16 cellular contexts compared by ENCODE assay signal in the genomic region with DNA sequence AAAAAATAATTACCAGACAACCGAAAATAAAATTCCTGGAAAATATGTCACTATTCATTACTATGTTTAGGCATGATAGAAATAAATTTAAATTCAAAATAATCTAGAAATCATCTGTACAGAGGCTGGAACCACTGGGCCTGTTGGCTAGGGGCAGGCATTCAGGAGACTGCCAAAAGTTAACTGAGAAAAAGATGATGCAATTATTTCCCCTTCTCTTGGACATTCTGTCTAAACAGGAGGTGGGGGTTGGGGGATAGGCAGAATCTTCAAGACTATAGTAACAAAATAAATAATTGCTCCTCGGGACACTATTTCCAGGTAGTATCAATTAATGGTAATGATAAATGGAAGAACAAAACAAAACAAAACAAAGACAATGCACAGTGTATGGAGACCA. TPM values are rescaled to one million over a fixed set of nuclear protein-coding genes. Genes with fewer than 3 reads are reported as not detected.
DNase-seq lines count a peak whose midpoint lies in the region; ATAC-seq, FAIRE-seq and TF ChIP-seq lines count a peak whose summit lies in the region.
"Had no signal": no experiment of that assay in that cellular context is flagged by ENCODE, and none has a peak within 500 bp of the region (broad histone marks: within the 10 kb centered on the region; RNA-seq: fewer than 3 reads in every experiment).

No MANE protein-coding gene starts in this region.

- H3K4me3 Mint-ChIP-seq in mesothelial cell of epicardium = no peak overlapping the region
- H3K4me3 Mint-ChIP-seq: activated CD4-positive, alpha-beta memory T cell treated with anti-CD3 and anti-CD28 coated beads, Interleukin-2, amount 10 ng/mL, durations not matched to agents 7 days and 5 days; nephron had no signal

- no peak overlapping the region for H3K4me3 ChIP-seq in fibroblast of lung (replicated peaks in 1 of 4; ENCODE audit: control extremely low read depth in 1 of 4, insufficient read depth in 1 of 4, low read depth in 3 of 4, low read length in 4 of 4)
- H3K4me3 ChIP-seq in pancreas = no peak overlapping the region

- H3K36me3 ChIP-seq in fibroblast of lung (ENCODE audit: control insufficient read depth, insufficient read depth, low read length) = no peaks in the 10 kb centered on the region
- H3K36me3 ChIP-seq in pancreas = no peaks in the 10 kb centered on the region

- TF ChIP-seq CTCF in fibroblast of lung (conservative IDR thresholded peaks at IDR 0.05 in 1 of 2, IDR thresholded peaks at IDR 0.05 in 1 of 2; ENCODE audit: low read depth in 1 of 2, low read length in 2 of 2) (no peak), pancreas (IDR thresholded peaks at IDR 0.05) (no peak), mesothelial cell of epicardium (IDR thresholded peaks at IDR 0.05; ENCODE audit: unreplicated experiment) (no peak)

- peaks cover 7% of the 10 kb centered on the region for H3K36me3 Mint-ChIP-seq in mesothelial cell of epicardium

- H4K20me1 ChIP-seq in fibroblast of lung (ENCODE audit: control insufficient read depth, extremely low read depth, insufficient read depth, low read length) = no peaks in the 10 kb centered on the region

- H3K9me3 ChIP-seq in fibroblast of lung (ENCODE audit: control insufficient read depth, insufficient read depth, low read depth, low read length) (no peaks in the 10 kb centered on the region), pancreas (no peaks in the 10 kb centered on the region)

- H3K79me2 ChIP-seq in fibroblast of lung (ENCODE audit: control insufficient read depth, insufficient read depth, low read length) = peaks cover 45% of the 10 kb centered on the region

- peaks cover 11% of the 10 kb centered on the region for H3K9me3 Mint-ChIP-seq in mesothelial cell of epicardium

- intact Hi-C loops in pancreas (cut with DNase I) = no loop called here

- H3K27me3 ChIP-seq in fibroblast of lung (ENCODE audit: control insufficient read depth, insufficient read depth, low read length) = no peaks in the 10 kb centered on the region
- H3K27me3 ChIP-seq in pancreas = no peaks in the 10 kb centered on the region

- FAIRE-seq in pancreas (lab: Jason Lieb, UNC) = no peak

- H3K27ac Mint-ChIP-seq in mesothelial cell of epicardium = no peak overlapping the region
- H3K27ac Mint-ChIP-seq: activated CD4-positive, alpha-beta memory T cell treated with anti-CD3 and anti-CD28 coated beads, Interleukin-2, amount 10 ng/mL, durations not matched to agents 7 days and 5 days; activated naive CD4-positive, alpha-beta T cell treated with anti-CD3 and anti-CD28 coated beads, Interleukin-2, amount 50 U/mL, for 72 hours; nephron had no signal

- 65 to 89% methylated on average over 2 of the region's 2 CpGs for WGBS in pancreas, 2 donors

- no peaks in the 10 kb centered on the region for H3K4me1 ChIP-seq in fibroblast of lung (ENCODE audit: control insufficient read depth, extremely low read depth, insufficient read depth, low read length)
- peaks cover 0 to 16% (median 0%) of the 10 kb centered on the region in 3 donors for H3K4me1 ChIP-seq in pancreas

- no peak overlapping the region for H3K27ac ChIP-seq in fibroblast of lung (ENCODE audit: insufficient read depth, low read length)
- no peak overlapping the region for H3K27ac ChIP-seq in pancreas

- DNase-seq in GM04504 (ENCODE audit: low read depth) (peak; percentile 10), OCI-M1 (lab: John Stamatoyannopoulos, UW) (peak; percentile 86), fibroblast of lung (ENCODE audit: low read depth in 2 of 2) (peak; percentile 44 to 77), pancreas (no peak), islet precursor cell (no peak), mesothelial cell of epicardium (ENCODE audit: low spot score in 2 of 2, unreplicated experiment in 2 of 2) (no peak)
- DNase-seq: activated CD4-positive, alpha-beta memory T cell treated with anti-CD3 and anti-CD28 coated beads, Interleukin-2, amount 10 ng/mL, durations not matched to agents 7 days and 5 days; NCI-H1092; NCI-H526; stimulated activated naive CD8-positive, alpha-beta T cell treated with anti-CD3 and anti-CD28 coated beads, Interleukin-15, Interleukin-2, amounts not matched to agents 100 U/mL and 50 U/mL, for 24 hours; SW 1271 had no signal

- no peak overlapping the region for H3K9ac ChIP-seq in fibroblast of lung (ENCODE audit: insufficient read depth, low read length)

- H2AFZ ChIP-seq in fibroblast of lung (ENCODE audit: low read length) = no peak overlapping the region

- no peaks in the 10 kb centered on the region for H3K27me3 Mint-ChIP-seq in mesothelial cell of epicardium (ENCODE audit: low read depth)
- H3K27me3 Mint-ChIP-seq: activated CD4-positive, alpha-beta memory T cell treated with anti-CD3 and anti-CD28 coated beads, Interleukin-2, amount 10 ng/mL, durations not matched to agents 7 days and 5 days had no signal

- peak in 3 of 4 donors; percentile 43 to 57 (median 47) for ATAC-seq in pancreas
- ATAC-seq in GM21737 (IDR thresholded peaks at IDR 0.05; ENCODE audit: unreplicated experiment) = no peak
- ATAC-seq in activated CD4-positive, CD25-positive, alpha-beta regulatory T cell treated with anti-CD3 and anti-CD28 coated beads, Interleukin-2, amount 50 U/mL, for 24 hours = no peak
- ATAC-seq: activated naive CD4-positive, alpha-beta T cell treated with anti-CD3 and anti-CD28 coated beads, Interleukin-2, amount 50 U/mL, for 72 hours; stimulated activated naive CD8-positive, alpha-beta T cell treated with anti-CD3 and anti-CD28 coated beads, Interleukin-15, Interleukin-2, amounts not matched to agents 100 U/mL and 50 U/mL, for 24 hours had no signal

- no peak overlapping the region for H3K4me2 ChIP-seq in fibroblast of lung (ENCODE audit: extremely low read depth, insufficient read depth, low read length)

- peaks cover 6% of the 10 kb centered on the region for H3K4me1 Mint-ChIP-seq in mesothelial cell of epicardium
- H3K4me1 Mint-ChIP-seq: nephron had no signal

RNA-seq across cellular contexts. Expression of a gene that starts 14.1 kb away (rescaled TPM):
- total RNA-seq in fibroblast of lung = 75.8 and 83.9 TPM in 2 replicates
- polyA plus RNA-seq in fibroblast of lung = 37.6 and 40.2 TPM in 2 replicates
- 22.5 and 25.7 TPM in 2 replicates for polyA plus RNA-seq in fibroblast of lung (2012)
- 17.5 and 24.5 TPM in 2 replicates for polyA minus RNA-seq in fibroblast of lung (ENCODE audit: low replicate concordance)
- 10 to 100 TPM in 2 of 6 donors, 1 to 10 TPM in 4; 5.6 to 15.9 (median 7.6) TPM for total RNA-seq in pancreas
- 1 to 10 TPM; 4.6 to 8.7 TPM for polyA plus RNA-seq in pancreas
- 21.8 to 22.6 TPM (median 22.6 TPM) in 3 replicates for total RNA-seq in mesothelial cell of epicardium

RNA-seq across cellular contexts. Expression of a gene that starts 46.9 kb away (rescaled TPM):
- total RNA-seq in fibroblast of lung (not detected in 2 replicates), pancreas (under 1 TPM in 1 of 6 donors, not detected in 5; 0.20 TPM), mesothelial cell of epicardium (not detected in 3 replicates)
- polyA plus RNA-seq in fibroblast of lung (not detected in 2 replicates), pancreas (not detected)
- polyA plus RNA-seq in fibroblast of lung (2012) = not detected in 2 replicates
- polyA minus RNA-seq in fibroblast of lung (ENCODE audit: low replicate concordance) = not detected in 2 replicates
- total RNA-seq: activated CD4-positive, alpha-beta memory T cell treated with anti-CD3 and anti-CD28 coated beads, Interleukin-2, amount 10 ng/mL, durations not matched to agents 7 days and 5 days; activated naive CD4-positive, alpha-beta T cell treated with anti-CD3 and anti-CD28 coated beads, Interleukin-2, amount 50 U/mL, for 72 hours had no signal
- polyA plus RNA-seq: CD14-positive monocyte had no signal

Comparison
In these comparisons a context has a peak if more than half of its experiments do, and no peak if none do; other contexts are left out.
1. DNase-seq: peak in GM04504 (single experiment), OCI-M1 (single experiment) and fibroblast of lung (2 of 2); none in pancreas (0 of 6), islet precursor cell (single experiment) and mesothelial cell of epicardium (0 of 2).
2. ATAC-seq: peak in pancreas (3 of 4); none in GM21737 (single experiment) and activated CD4-positive, CD25-positive, alpha-beta regulatory T cell treated with anti-CD3 and anti-CD28 coated beads, Interleukin-2, amount 50 U/mL, for 24 hours (0 of 2).